ENCODE assay signal across 8 cellular contexts in the genomic region with DNA sequence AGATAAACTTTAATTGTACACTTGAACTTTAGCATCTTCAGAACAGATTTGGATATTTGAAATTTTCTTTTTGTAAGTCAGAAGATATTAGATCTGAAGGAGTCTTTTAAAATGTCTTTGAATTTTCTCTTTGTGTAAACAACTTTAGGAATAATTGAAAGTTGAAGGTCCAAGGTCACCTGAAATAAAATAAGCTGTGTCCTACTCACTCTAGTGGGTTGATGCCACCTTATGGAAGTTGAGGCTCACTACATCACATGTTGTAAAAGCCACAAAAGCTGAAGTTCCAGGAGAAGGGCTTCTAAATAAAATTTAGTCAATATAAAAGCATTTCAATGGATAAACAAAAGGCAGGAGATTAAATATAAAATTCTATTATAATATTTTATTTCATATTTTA.
DNase-seq lines count a peak whose midpoint lies in the region; ATAC-seq and TF ChIP-seq lines count a peak whose summit lies in the region.

No MANE protein-coding gene starts in this region.

- H3K27me3 ChIP-seq in NT2/D1 (ENCODE audit: insufficient read depth, insufficient read length): no peaks in the 10 kb centered on the region

- ATAC-seq in natural killer cell: peak in 2 of 3 donors; percentile 49 to 56
- no peak for ATAC-seq in natural killer cell treated with Interleukin-12 subunit alpha and Interleukin-12 subunit beta and Interleukin-15 and Interleukin-18, amount 100 ng/mL, for 72 hours
- peak; percentile 75 for ATAC-seq in HG02852 (IDR thresholded peaks at IDR 0.05; ENCODE audit: unreplicated experiment)

- H3K9ac ChIP-seq in NT2/D1 (ENCODE audit: insufficient read length, low read depth): no peak overlapping the region

- H3K9me3 ChIP-seq in NT2/D1 (ENCODE audit: insufficient read depth, low read length): no peaks in the 10 kb centered on the region

- H3K9me3 Mint-ChIP-seq in natural killer cell (no peaks in the 10 kb centered on the region), immature natural killer cell (no peaks in the 10 kb centered on the region)
- no peaks in the 10 kb centered on the region for H3K9me3 Mint-ChIP-seq in natural killer cell treated with Interleukin-12 subunit alpha and Interleukin-12 subunit beta and Interleukin-15 and Interleukin-18, amount 100 ng/mL, for 72 hours

- H3K4me3 ChIP-seq in NT2/D1 (ENCODE audit: insufficient read length, low read depth): no peak overlapping the region
- H3K4me3 ChIP-seq in fibroblast of mammary gland (ENCODE audit: control insufficient read depth, low read depth, low read length): no peak overlapping the region

- H3K36me3 Mint-ChIP-seq in natural killer cell (no peaks in the 10 kb centered on the region), immature natural killer cell (no peaks in the 10 kb centered on the region)
- no peaks in the 10 kb centered on the region for H3K36me3 Mint-ChIP-seq in natural killer cell treated with Interleukin-12 subunit alpha and Interleukin-12 subunit beta and Interleukin-15 and Interleukin-18, amount 100 ng/mL, for 72 hours

- H3K4me3 Mint-ChIP-seq in natural killer cell (no peak overlapping the region), immature natural killer cell (no peak overlapping the region)
- H3K4me3 Mint-ChIP-seq in natural killer cell treated with Interleukin-12 subunit alpha and Interleukin-12 subunit beta and Interleukin-15 and Interleukin-18, amount 100 ng/mL, for 72 hours: no peak overlapping the region

- TF ChIP-seq CTCF in natural killer cell (IDR thresholded peaks at IDR 0.05): peak; percentile 40
- TF ChIP-seq CTCF in fibroblast of mammary gland (conservative IDR thresholded peaks at IDR 0.05; ENCODE audit: control insufficient read depth, insufficient read depth, low read depth, low read length): peak; percentile 62

- H3K4me1 Mint-ChIP-seq in natural killer cell (no peaks in the 10 kb centered on the region), immature natural killer cell (no peaks in the 10 kb centered on the region)
- H3K4me1 Mint-ChIP-seq in natural killer cell treated with Interleukin-12 subunit alpha and Interleukin-12 subunit beta and Interleukin-15 and Interleukin-18, amount 100 ng/mL, for 72 hours (ENCODE audit: low read depth in 2 of 2): no peaks in the 10 kb centered on the region

- no peak overlapping the region for H3K27ac Mint-ChIP-seq in natural killer cell
- H3K27ac Mint-ChIP-seq in natural killer cell treated with Interleukin-12 subunit alpha and Interleukin-12 subunit beta and Interleukin-15 and Interleukin-18, amount 100 ng/mL, for 72 hours: no peak overlapping the region
- no peak overlapping the region for H3K27ac Mint-ChIP-seq in immature natural killer cell

- intact Hi-C loops in natural killer cell (cut with micrococcal nuclease): no loop called here

- H3K36me3 ChIP-seq in NT2/D1 (ENCODE audit: insufficient read depth, insufficient read length, low read length): no peaks in the 10 kb centered on the region

- peaks cover 17 to 40% of the 10 kb centered on the region in 2 donors for H3K27me3 Mint-ChIP-seq in natural killer cell (ENCODE audit: low read depth in 2 of 2)
- H3K27me3 Mint-ChIP-seq in natural killer cell treated with Interleukin-12 subunit alpha and Interleukin-12 subunit beta and Interleukin-15 and Interleukin-18, amount 100 ng/mL, for 72 hours: peaks cover 8 to 24% of the 10 kb centered on the region in 2 donors
- H3K27me3 Mint-ChIP-seq in immature natural killer cell (ENCODE audit: low read depth in 3 of 3): peaks cover 0 to 6% (median 3%) of the 10 kb centered on the region in 3 donors

- H3K4me1 ChIP-seq in NT2/D1 (ENCODE audit: insufficient read depth, insufficient read length): no peaks in the 10 kb centered on the region

- no peak for DNase-seq in natural killer cell
- DNase-seq in natural killer cell treated with Interleukin-12 subunit alpha and Interleukin-12 subunit beta and Interleukin-15 and Interleukin-18, amount 100 ng/mL, for 72 hours (ENCODE audit: low spot score): no peak
- peak; percentile 18 for DNase-seq in NT2/D1 (ENCODE audit: low read depth, low spot score)
- DNase-seq in fibroblast of mammary gland (ENCODE audit: low read depth): peak; percentile 21
- DNase-seq in activated naive CD4-positive, alpha-beta T cell treated with Interleukin-2 at 50 U/mL for 16 hours: no peak
- DNase-seq in cerebellum (ENCODE audit: low spot score): no peak
- no peak for DNase-seq in immature natural killer cell

Comparison
In these comparisons a context has a peak if more than half of its experiments do, and no peak if none do; other contexts are left out.
1. ATAC-seq: peak in natural killer cell (2 of 3) and HG02852 (single experiment); none in natural killer cell treated with Interleukin-12 subunit alpha and Interleukin-12 subunit beta and Interleukin-15 and Interleukin-18, amount 100 ng/mL, for 72 hours (0 of 2).
2. DNase-seq: peak in NT2/D1 (single experiment) and fibroblast of mammary gland (single experiment); none in natural killer cell (single experiment), natural killer cell treated with Interleukin-12 subunit alpha and Interleukin-12 subunit beta and Interleukin-15 and Interleukin-18, amount 100 ng/mL, for 72 hours (single experiment), activated naive CD4-positive, alpha-beta T cell treated with Interleukin-2 at 50 U/mL for 16 hours (single experiment), cerebellum (single experiment) and immature natural killer cell (0 of 3).